In the genomic region with DNA sequence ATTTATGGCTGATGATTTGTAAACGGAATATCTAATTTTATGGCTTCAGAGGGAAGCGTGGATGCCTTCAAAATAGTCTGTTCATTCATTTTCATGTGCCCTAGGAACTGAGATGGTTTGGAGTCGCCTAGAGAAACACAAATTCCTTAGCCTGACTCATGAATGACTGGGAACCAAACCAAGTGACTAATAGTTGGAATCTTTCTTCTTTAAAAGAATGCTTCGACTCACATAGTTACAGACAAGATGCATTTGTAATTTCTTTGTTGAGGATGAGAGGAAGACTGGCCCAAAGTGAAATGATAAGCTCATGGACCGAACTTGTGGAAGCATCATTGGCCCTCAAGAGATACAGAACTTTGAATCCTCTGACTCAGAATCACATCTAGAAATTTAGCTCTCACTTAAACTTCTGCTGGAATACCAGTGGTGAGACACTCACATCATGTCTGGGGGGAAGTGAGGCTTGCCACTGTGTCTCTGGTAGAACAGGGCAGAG, we compare ENCODE assay signal across 11 cellular contexts.
DNase-seq lines count a peak whose midpoint lies in the region; ATAC-seq and TF ChIP-seq lines count a peak whose summit lies in the region.
"Had no signal": no experiment of that assay in that cellular context is flagged by ENCODE, and none has a peak within 500 bp of the region (broad histone marks: within the 10 kb centered on the region; RNA-seq: fewer than 3 reads in every experiment).

No MANE protein-coding gene starts in this region.

- ATAC-seq in left lung = peak; percentile 73
- ATAC-seq in GM18511 (IDR thresholded peaks at IDR 0.05; ENCODE audit: unreplicated experiment) = no peak
- ATAC-seq: right lobe of liver had no signal

- H3K4me1 ChIP-seq in left lung (no peaks in the 10 kb centered on the region), neural progenitor cell (no peaks in the 10 kb centered on the region)
- H3K4me1 ChIP-seq: right lobe of liver had no signal

- H3K4me3 ChIP-seq in left lung = no peak overlapping the region
- no peak overlapping the region for H3K4me3 ChIP-seq in neural progenitor cell
- H3K4me3 ChIP-seq: right lobe of liver had no signal

- no peak overlapping the region for H3K27ac Mint-ChIP-seq in neural progenitor cell

- H3K9me3 Mint-ChIP-seq in neural progenitor cell = no peaks in the 10 kb centered on the region

- H4K20me1 ChIP-seq in neural progenitor cell (ENCODE audit: low read depth) = no peaks in the 10 kb centered on the region

- H3K79me2 ChIP-seq in neural progenitor cell (ENCODE audit: low read depth) = no peaks in the 10 kb centered on the region

- H3K4me1 Mint-ChIP-seq in neural progenitor cell = peaks cover 11% of the 10 kb centered on the region

- H3K27me3 Mint-ChIP-seq in neural progenitor cell (ENCODE audit: insufficient read depth, low read depth) = no peaks in the 10 kb centered on the region

- H3F3A ChIP-seq in neural progenitor cell (ENCODE audit: low read depth) = no peaks in the 10 kb centered on the region

- H3K9ac ChIP-seq in neural progenitor cell = no peak overlapping the region

- DNase-seq in A172 (ENCODE audit: low spot score) (peak; percentile 97), HT1080 (ENCODE audit: low read depth) (peak; percentile 95), dedifferentiated amniotic fluid mesenchymal stem cell (ENCODE audit: extremely low spot score) (peak; percentile 94), left lung (no peak), NCI-H226 (no peak), nucleus accumbens (lab: John Stamatoyannopoulos, UW) (no peak), neural progenitor cell (ENCODE audit: low spot score) (no peak)
- DNase-seq: activated CD4-positive, alpha-beta T cell treated with anti-CD3 and anti-CD28 coated beads for 4 hours; right lobe of liver had no signal

- H3K9me3 ChIP-seq in left lung (no peaks in the 10 kb centered on the region), neural progenitor cell (ENCODE audit: low read depth) (no peaks in the 10 kb centered on the region)
- H3K9me3 ChIP-seq: right lobe of liver had no signal

- no peaks in the 10 kb centered on the region for H3K36me3 Mint-ChIP-seq in neural progenitor cell

- no peak for TF ChIP-seq CTCF in left lung (IDR thresholded peaks at IDR 0.05)
- TF ChIP-seq CTCF in neural progenitor cell (IDR thresholded peaks at IDR 0.05) = no peak

- H2AFZ ChIP-seq in neural progenitor cell (replicated peaks) = no peak overlapping the region

- H3K27ac ChIP-seq in left lung (no peak overlapping the region), neural progenitor cell (no peak overlapping the region)
- H3K27ac ChIP-seq: C4-2B, right lobe of liver had no signal

- no peaks in the 10 kb centered on the region for H3K36me3 ChIP-seq in left lung
- H3K36me3 ChIP-seq in neural progenitor cell = no peaks in the 10 kb centered on the region
- H3K36me3 ChIP-seq: right lobe of liver had no signal

- no peak overlapping the region for H3K4me3 Mint-ChIP-seq in neural progenitor cell

- intact Hi-C loops in left lung (cut with DNase I) = no loop called here

- no peak overlapping the region for H3K4me2 ChIP-seq in neural progenitor cell

- H3K27me3 ChIP-seq in left lung (no peaks in the 10 kb centered on the region), neural progenitor cell (no peaks in the 10 kb centered on the region)
- H3K27me3 ChIP-seq: right lobe of liver had no signal

Comparison
In these comparisons a context has a peak if more than half of its experiments do, and no peak if none do; other contexts are left out.
1. DNase-seq: peak in A172 (single experiment), HT1080 (single experiment) and dedifferentiated amniotic fluid mesenchymal stem cell (single experiment); none in left lung (0 of 2), NCI-H226 (single experiment), nucleus accumbens (0 of 56) and neural progenitor cell (single experiment).